ENCODE assay signal across 9 cellular contexts in the genomic region with DNA sequence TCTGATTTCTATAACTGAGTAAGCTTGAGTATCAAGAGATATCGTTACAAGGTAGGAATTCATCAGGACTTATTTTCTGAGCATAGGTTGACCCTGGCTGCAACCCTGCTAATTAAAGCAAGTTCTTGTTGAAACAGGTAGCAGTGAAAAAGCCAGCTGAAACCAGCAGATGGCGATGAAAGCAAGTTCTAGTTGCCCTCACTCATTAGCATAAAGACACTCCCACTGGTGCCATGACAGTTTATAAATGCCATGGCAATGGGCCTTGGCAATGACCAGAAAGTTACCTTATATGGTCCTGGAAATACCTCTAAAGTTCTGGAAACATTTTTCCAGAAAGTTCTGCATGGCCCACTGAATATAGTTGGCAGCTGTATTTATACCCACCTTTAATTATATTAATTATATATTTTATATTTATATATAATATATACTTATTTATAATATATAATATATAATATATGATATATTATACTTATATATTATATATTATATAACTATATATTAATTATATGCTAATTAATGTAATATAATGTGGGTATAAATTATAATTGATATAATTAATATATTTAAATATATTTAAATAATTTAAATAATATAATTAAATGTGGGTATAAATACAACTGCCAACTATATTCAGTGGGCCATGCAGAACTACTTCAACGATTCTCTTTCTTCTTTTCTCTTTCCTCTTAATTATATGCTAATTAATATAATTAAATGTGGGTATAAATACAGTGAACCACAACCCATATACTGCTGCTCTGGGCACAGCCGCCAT.
DNase-seq lines count a peak whose midpoint lies in the region; ATAC-seq and TF ChIP-seq lines count a peak whose summit lies in the region.
"Had no signal": no experiment of that assay in that cellular context is flagged by ENCODE, and none has a peak within 500 bp of the region (broad histone marks: within the 10 kb centered on the region; RNA-seq: fewer than 3 reads in every experiment).

No MANE protein-coding gene starts in this region.

- no peak for TF ChIP-seq POLR2A in testis (IDR thresholded peaks at IDR 0.05)

- POLR2A ChIA-PET in activated CD4-positive, alpha-beta memory T cell treated with anti-CD3 and anti-CD28 coated beads for 36 hours (lab: Charles Lee), result no interaction called here
- POLR2A ChIA-PET in activated CD4-positive, alpha-beta memory T cell treated with anti-CD3 and anti-CD28 coated beads, Interleukin-2, amount 10 ng/mL, durations not matched to agents 7 days and 5 days (lab: Charles Lee), result no interaction called here

- H3K4me3 Mint-ChIP-seq in activated CD4-positive, alpha-beta memory T cell treated with anti-CD3 and anti-CD28 coated beads for 36 hours, result no peak overlapping the region
- no peak overlapping the region for H3K4me3 Mint-ChIP-seq in activated CD4-positive, alpha-beta memory T cell treated with anti-CD3 and anti-CD28 coated beads, Interleukin-2, amount 10 ng/mL, durations not matched to agents 7 days and 5 days
- H3K4me3 Mint-ChIP-seq: activated naive CD8-positive, alpha-beta T cell treated with anti-CD3 and anti-CD28 coated beads, Interleukin-2, amount 10 ng/mL, durations not matched to agents 7 days and 5 days had no signal

- H3K27me3 Mint-ChIP-seq in activated CD4-positive, alpha-beta memory T cell treated with anti-CD3 and anti-CD28 coated beads for 36 hours, result no peaks in the 10 kb centered on the region
- no peaks in the 10 kb centered on the region for H3K27me3 Mint-ChIP-seq in activated CD4-positive, alpha-beta memory T cell treated with anti-CD3 and anti-CD28 coated beads, Interleukin-2, amount 10 ng/mL, durations not matched to agents 7 days and 5 days
- H3K27me3 Mint-ChIP-seq: activated naive CD8-positive, alpha-beta T cell treated with anti-CD3 and anti-CD28 coated beads, Interleukin-2, amount 10 ng/mL, durations not matched to agents 7 days and 5 days had no signal

- ATAC-seq in HG03060 (IDR thresholded peaks at IDR 0.05; ENCODE audit: low read depth, unreplicated experiment) (peak; percentile 86), GM18873 (IDR thresholded peaks at IDR 0.05; ENCODE audit: low FRiP score, unreplicated experiment) (no peak)

- intact Hi-C loops in activated CD4-positive, alpha-beta memory T cell treated with anti-CD3 and anti-CD28 coated beads for 36 hours (cut with micrococcal nuclease), result no loop called here
- intact Hi-C loops in testis (cut with DNase I; ENCODE audit: low total_unique reads), result no loop called here

- 79 to 81% methylated on average over 4 of the region's 4 CpGs for WGBS in testis, 2 donors

- no peak overlapping the region for H3K27ac Mint-ChIP-seq in activated CD4-positive, alpha-beta memory T cell treated with anti-CD3 and anti-CD28 coated beads for 36 hours
- H3K27ac Mint-ChIP-seq in activated CD4-positive, alpha-beta memory T cell treated with anti-CD3 and anti-CD28 coated beads, Interleukin-2, amount 10 ng/mL, durations not matched to agents 7 days and 5 days, result no peak overlapping the region
- H3K27ac Mint-ChIP-seq: activated naive CD8-positive, alpha-beta T cell treated with anti-CD3 and anti-CD28 coated beads, Interleukin-2, amount 10 ng/mL, durations not matched to agents 7 days and 5 days had no signal

- no peaks in the 10 kb centered on the region for H3K4me1 Mint-ChIP-seq in activated CD4-positive, alpha-beta memory T cell treated with anti-CD3 and anti-CD28 coated beads for 36 hours (ENCODE audit: low read depth)
- H3K4me1 Mint-ChIP-seq in activated CD4-positive, alpha-beta memory T cell treated with anti-CD3 and anti-CD28 coated beads, Interleukin-2, amount 10 ng/mL, durations not matched to agents 7 days and 5 days, result no peaks in the 10 kb centered on the region
- H3K4me1 Mint-ChIP-seq: activated naive CD8-positive, alpha-beta T cell treated with anti-CD3 and anti-CD28 coated beads, Interleukin-2, amount 10 ng/mL, durations not matched to agents 7 days and 5 days had no signal

- H3K27ac ChIP-seq in testis, result no peak overlapping the region

- no peaks in the 10 kb centered on the region for H3K9me3 ChIP-seq in testis

- peak; percentile 11 for DNase-seq in activated CD4-positive, alpha-beta memory T cell treated with anti-CD3 and anti-CD28 coated beads for 36 hours
- no peak for DNase-seq in activated CD4-positive, alpha-beta memory T cell treated with anti-CD3 and anti-CD28 coated beads, Interleukin-2, amount 10 ng/mL, durations not matched to agents 7 days and 5 days
- DNase-seq in NCI-H69 (lab: John Stamatoyannopoulos, UW) (peak; percentile 95), dermis microvascular lymphatic vessel endothelial cell (ENCODE audit: low read depth in 2 of 2) (peak; percentile 3 to 23), testis (peak; percentile 85), LoVo (ENCODE audit: low spot score) (no peak)
- DNase-seq: activated naive CD8-positive, alpha-beta T cell treated with anti-CD3 and anti-CD28 coated beads, Interleukin-2, amount 10 ng/mL, durations not matched to agents 7 days and 5 days had no signal

- no peaks in the 10 kb centered on the region for H3K36me3 ChIP-seq in testis (ENCODE audit: low read depth, missing control alignments)

- CTCF ChIA-PET in activated CD4-positive, alpha-beta memory T cell treated with anti-CD3 and anti-CD28 coated beads for 36 hours (lab: Charles Lee), result no interaction called here
- CTCF ChIA-PET in activated CD4-positive, alpha-beta memory T cell treated with anti-CD3 and anti-CD28 coated beads, Interleukin-2, amount 10 ng/mL, durations not matched to agents 7 days and 5 days (lab: Charles Lee), result interaction anchor here (0.6 kb wide), 1 partner anchor 14 kb away, joined by 3 read pairs; no protein-coding TSS in a partner anchor

- no peaks in the 10 kb centered on the region for H3K4me1 ChIP-seq in testis

- H3K36me3 Mint-ChIP-seq in activated CD4-positive, alpha-beta memory T cell treated with anti-CD3 and anti-CD28 coated beads for 36 hours, result no peaks in the 10 kb centered on the region
- H3K36me3 Mint-ChIP-seq in activated CD4-positive, alpha-beta memory T cell treated with anti-CD3 and anti-CD28 coated beads, Interleukin-2, amount 10 ng/mL, durations not matched to agents 7 days and 5 days (ENCODE audit: low read depth), result no peaks in the 10 kb centered on the region
- H3K36me3 Mint-ChIP-seq: activated naive CD8-positive, alpha-beta T cell treated with anti-CD3 and anti-CD28 coated beads, Interleukin-2, amount 10 ng/mL, durations not matched to agents 7 days and 5 days had no signal

- H3K27me3 ChIP-seq in testis, result no peaks in the 10 kb centered on the region

- peaks cover 21% of the 10 kb centered on the region for H3K9me3 Mint-ChIP-seq in activated CD4-positive, alpha-beta memory T cell treated with anti-CD3 and anti-CD28 coated beads for 36 hours
- H3K9me3 Mint-ChIP-seq in activated CD4-positive, alpha-beta memory T cell treated with anti-CD3 and anti-CD28 coated beads, Interleukin-2, amount 10 ng/mL, durations not matched to agents 7 days and 5 days, result peaks cover 4% of the 10 kb centered on the region

- H3K4me3 ChIP-seq in testis, result no peak overlapping the region

- TF ChIP-seq CTCF in testis (IDR thresholded peaks at IDR 0.05), result peak; percentile 11 to 38 (median 17)

Comparison
In these comparisons a context has a peak if more than half of its experiments do, and no peak if none do; other contexts are left out.
1. DNase-seq: peak in activated CD4-positive, alpha-beta memory T cell treated with anti-CD3 and anti-CD28 coated beads for 36 hours (single experiment), NCI-H69 (single experiment), dermis microvascular lymphatic vessel endothelial cell (2 of 2) and testis (single experiment); none in activated CD4-positive, alpha-beta memory T cell treated with anti-CD3 and anti-CD28 coated beads, Interleukin-2, amount 10 ng/mL, durations not matched to agents 7 days and 5 days (single experiment) and LoVo (single experiment).